8 cellular contexts compared by ENCODE assay signal in the genomic region with DNA sequence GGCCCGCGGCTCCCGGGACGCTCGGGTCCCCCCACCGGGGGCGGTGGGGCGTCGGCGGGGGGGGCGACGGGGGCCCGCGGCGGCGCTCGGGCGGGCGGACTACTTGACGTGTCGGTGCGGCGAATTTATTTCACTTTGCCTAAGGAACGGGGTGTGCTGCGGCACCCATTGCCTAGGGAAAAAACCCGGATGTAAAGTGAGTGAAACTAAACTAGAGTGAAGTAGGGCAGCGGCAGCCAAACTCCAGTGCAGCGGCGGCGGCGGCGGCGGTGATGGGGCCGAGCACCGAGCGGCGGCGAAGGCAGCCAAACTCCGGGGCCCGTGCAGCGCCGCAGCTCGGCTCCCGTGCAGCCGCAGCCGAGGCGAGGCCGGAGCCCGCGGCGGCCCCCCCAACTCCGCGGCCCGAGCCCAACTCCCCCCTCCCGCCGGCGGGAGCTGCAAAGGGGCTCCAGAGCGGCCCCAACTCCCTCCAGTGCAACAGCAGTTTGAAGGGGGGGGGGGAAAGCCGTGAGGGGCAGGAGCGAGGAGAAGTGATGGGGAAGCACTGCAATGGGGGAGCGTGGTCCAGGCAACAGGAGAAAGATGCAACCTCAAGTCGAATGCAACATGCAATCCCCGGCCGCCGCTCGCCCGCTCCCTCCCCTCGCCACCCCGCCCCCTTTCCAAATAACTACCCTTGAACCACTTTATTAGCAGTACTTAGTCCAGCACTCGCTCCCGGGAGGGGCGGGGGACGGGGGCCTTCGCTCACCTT. TPM values are rescaled to one million over a fixed set of nuclear protein-coding genes. Genes with fewer than 3 reads are reported as not detected.
DNase-seq lines count a peak whose midpoint lies in the region; ATAC-seq and TF ChIP-seq lines count a peak whose summit lies in the region.

No MANE protein-coding gene starts in this region.

- H3K9me3 ChIP-seq in HUES64 (ENCODE audit: insufficient read depth, low read depth, low read length) (no peaks in the 10 kb centered on the region), OCI-LY7 (ENCODE audit: low read length) (no peaks in the 10 kb centered on the region), esophagus (ENCODE audit: control insufficient read depth in 2 of 2, insufficient read depth in 1 of 2, low read depth in 1 of 2, low read length in 1 of 2) (no peaks in the 10 kb centered on the region), muscle layer of duodenum (ENCODE audit: control insufficient read depth in 1 of 2, low read length in 2 of 2) (no peaks in the 10 kb centered on the region)

- H3K79me2 ChIP-seq in OCI-LY7 (ENCODE audit: insufficient read depth, low read depth, low read length), result peaks cover 33% of the 10 kb centered on the region

- H3K4me1 ChIP-seq in HUES64 (ENCODE audit: insufficient read depth, low read length) (peaks cover 15% of the 10 kb centered on the region), OCI-LY7 (ENCODE audit: insufficient read depth, low read length, poor library complexity, severe bottlenecking) (peaks cover 31% of the 10 kb centered on the region), esophagus (ENCODE audit: control insufficient read depth in 2 of 2, insufficient read depth in 2 of 2, low read length in 1 of 2) (no peaks in the 10 kb centered on the region), muscle layer of duodenum (ENCODE audit: control insufficient read depth in 1 of 2, insufficient read depth in 2 of 2, low read length in 2 of 2) (peaks cover 7 to 17% of the 10 kb centered on the region in 2 donors)

- H3K36me3 ChIP-seq in HUES64 (ENCODE audit: insufficient read depth, low read length), result no peaks in the 10 kb centered on the region
- no peaks in the 10 kb centered on the region for H3K36me3 ChIP-seq in OCI-LY7 (ENCODE audit: insufficient read depth, low read length)
- H3K36me3 ChIP-seq in esophagus (ENCODE audit: control insufficient read depth in 2 of 2, insufficient read depth in 2 of 2, low read length in 1 of 2), result no peaks in the 10 kb centered on the region
- H3K36me3 ChIP-seq in muscle layer of duodenum (ENCODE audit: control insufficient read depth in 1 of 2, insufficient read depth in 2 of 2, low read length in 2 of 2), result no peaks in the 10 kb centered on the region

- intact Hi-C loops in OCI-LY7 (cut with micrococcal nuclease; ENCODE audit: unreplicated experiment), result loop anchor here (1.0 to 5.0 kb wide), 3 partner anchors 191 to 275 kb away; a partner anchor contains a TSS

- DNase-seq in D341Med (ENCODE audit: low spot score) (peak; percentile 78), OCI-LY7 (ENCODE audit: low spot score) (peak; percentile 95)
- peak; percentile 79 for DNase-seq in activated T-cell treated with anti-CD3 and anti-CD28 coated beads, Interleukin-2, amount 50 U/mL, for 1 hour
- DNase-seq in stimulated activated CD8-positive, alpha-beta memory T cell treated with anti-CD3 and anti-CD28 coated beads, Interleukin-7, amount 100 ng/mL, for 24 hours (ENCODE audit: low read depth), result peak; percentile 43

- H3K4me3 ChIP-seq in HUES64 (ENCODE audit: low read length), result peak overlapping the region; percentile 97
- peak overlapping the region; percentile 79 for H3K4me3 ChIP-seq in OCI-LY7 (ENCODE audit: low read depth, low read length, poor library complexity, severe bottlenecking)
- H3K4me3 ChIP-seq in esophagus (ENCODE audit: low read depth in 1 of 2, low read length in 2 of 2), result peak overlapping the region; percentile 77
- peak overlapping the region; percentile 76 to 85 for H3K4me3 ChIP-seq in muscle layer of duodenum (ENCODE audit: low read depth in 1 of 2, low read length in 2 of 2)

- no peaks in the 10 kb centered on the region for H3K27me3 ChIP-seq in HUES64 (ENCODE audit: insufficient read depth, low read length)
- no peaks in the 10 kb centered on the region for H3K27me3 ChIP-seq in esophagus (ENCODE audit: control insufficient read depth in 1 of 2, insufficient read depth in 2 of 2, low read length in 2 of 2)
- no peaks in the 10 kb centered on the region for H3K27me3 ChIP-seq in muscle layer of duodenum (ENCODE audit: low read depth, low read length)

- under 1% methylated on average over 72 of the region's 74 CpGs for WGBS in HUES64
- 0 to 1% methylated on average over 41 to 74 of the region's 74 CpGs for WGBS in esophagus, 2 donors

- CTCF ChIA-PET in OCI-LY7 (lab: Charles Lee; ENCODE audit: unreplicated experiment), result no interaction called here

- peak; percentile 39 for ATAC-seq in GM21447 (IDR thresholded peaks at IDR 0.05; ENCODE audit: unreplicated experiment)

- H4K20me1 ChIP-seq in OCI-LY7 (ENCODE audit: insufficient read depth, low read length), result peaks cover 11% of the 10 kb centered on the region

- H3K27ac ChIP-seq in HUES64 (ENCODE audit: low read depth, low read length) (peak overlapping the region; percentile 90; the same call in 1 of the 2 replicates), OCI-LY7 (ENCODE audit: low read depth, low read length, poor library complexity, severe bottlenecking) (peak overlapping the region; percentile 85), esophagus (ENCODE audit: low read depth in 2 of 2, low read length in 1 of 2) (peak overlapping the region; percentile 96 to 98), muscle layer of duodenum (ENCODE audit: low read length) (peak overlapping the region; percentile 75)

- peak overlapping the region; percentile 81 for H3K9ac ChIP-seq in HUES64 (ENCODE audit: low read depth, low read length)

- POLR2A ChIA-PET in OCI-LY7 (lab: Charles Lee), result interaction anchor here (0.6 to 1.2 kb wide), 2 partner anchors 20 to 270 kb away, joined by 3 read pairs; no protein-coding TSS in a partner anchor

- no peak for TF ChIP-seq CTCF in OCI-LY7 (conservative IDR thresholded peaks at IDR 0.05; ENCODE audit: low read length)

- H3K9me2 ChIP-seq in OCI-LY7 (ENCODE audit: insufficient read depth, low read length), result no peaks in the 10 kb centered on the region

- no TSS peak for BruUV-seq in OCI-LY7 (replicated peaks; lab: Mats Ljungman, UMichigan)

- peak overlapping the region; percentile 91 for H2AFZ ChIP-seq in OCI-LY7 (ENCODE audit: low read length)

- H3K4me2 ChIP-seq in OCI-LY7 (ENCODE audit: low read length), result peak overlapping the region; percentile 100

RNA-seq across cellular contexts. Expression of a gene that starts 0.6 kb away (rescaled TPM):
- polyA plus RNA-seq in HUES64 (2013, experiment 1 of 2), result 21.8 TPM
- polyA plus RNA-seq in HUES64 (2013, experiment 2 of 2), result 26.5 TPM
- total RNA-seq in OCI-LY7 (2014; rRNA removed; shearing (Covaris generic)), result 22.3 and 23.1 TPM in 2 replicates
- 56.1 and 61.3 TPM in 2 replicates for total RNA-seq in OCI-LY7 (2022)
- polyA plus RNA-seq in esophagus, result 10 to 100 TPM in 1 of 2 donors, 1 to 10 TPM in 1; 8.8 to 14.0 TPM

Comparison
In these comparisons a context has a peak if more than half of its experiments do, and no peak if none do; other contexts are left out.
1. Peak in every context shown above with its lines: DNase-seq, ATAC-seq, H3K4me3 ChIP-seq and H3K27ac ChIP-seq.
2. DNase-seq: peak in every context shown above with its lines; median percentile 95 in OCI-LY7; 79 in activated T-cell treated with anti-CD3 and anti-CD28 coated beads, Interleukin-2, amount 50 U/mL, for 1 hour; 78 in D341Med; 43 in stimulated activated CD8-positive, alpha-beta memory T cell treated with anti-CD3 and anti-CD28 coated beads, Interleukin-7, amount 100 ng/mL, for 24 hours.